ENCODE assay signal across 1 cellular context in the genomic region with DNA sequence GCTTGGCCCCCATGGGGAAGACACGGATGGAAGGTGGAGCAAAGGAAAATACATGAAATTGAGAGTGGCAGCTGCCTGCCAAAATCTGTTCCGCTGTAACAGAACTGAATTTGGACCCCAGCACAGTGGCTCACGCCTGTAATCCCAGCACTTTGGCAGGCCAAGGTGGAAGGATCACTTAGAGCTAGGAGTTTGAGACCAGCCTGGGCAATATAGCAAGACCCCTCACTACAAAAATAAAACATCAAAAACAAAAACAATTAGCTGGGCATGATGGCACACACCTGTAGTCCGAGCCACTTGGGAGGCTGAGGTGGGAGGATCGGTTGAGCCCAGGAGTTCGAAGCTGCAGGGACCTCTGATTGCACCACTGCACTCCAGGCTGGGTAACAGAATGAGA.
TF ChIP-seq lines count a peak whose summit lies in the region.

No MANE protein-coding gene starts in this region.

TF ChIP-seq in GM12878, 131 proteins besides CTCF, POLR2A, EP300 and RAD21:
- TF ChIP-seq ZNF622 (IDR thresholded peaks at IDR 0.05) (no peak), HDAC2 (IDR thresholded peaks at IDR 0.05) (no peak)
